In genomic region chr20:62088258-62089127, GRCh38 we compare ENCODE assay signal across 1 cellular context.
TF ChIP-seq lines count a peak whose summit lies in the region.

No MANE protein-coding gene starts in this region.

TF ChIP-seq in H1, 55 proteins besides CTCF, POLR2A, EP300 and RAD21:
- TF ChIP-seq GTF2F1 (IDR thresholded peaks at IDR 0.05; ENCODE audit: borderline replicate concordance, low read depth, low read length) (no peak), KDM4A (IDR thresholded peaks at IDR 0.05; ENCODE audit: low read depth, low read length, severe bottlenecking) (no peak), RBBP5 (IDR thresholded peaks at IDR 0.05; ENCODE audit: borderline replicate concordance, low read depth, low read length) (no peak), ATF2 (IDR thresholded peaks at IDR 0.05; ENCODE audit: low read length) (no peak), RFX5 (IDR thresholded peaks at IDR 0.05; ENCODE audit: borderline replicate concordance, low read depth, low read length) (no peak), PHF8 (conservative IDR thresholded peaks at IDR 0.05; ENCODE audit: low read depth, low read length) (no peak), BACH1 (IDR thresholded peaks at IDR 0.05; ENCODE audit: low read length) (peak; percentile 57), HDAC6 (IDR thresholded peaks at IDR 0.05; ENCODE audit: low read depth, low read length) (no peak), ASH2L (IDR thresholded peaks at IDR 0.05; ENCODE audit: low read length) (no peak)
